In the genomic region with DNA sequence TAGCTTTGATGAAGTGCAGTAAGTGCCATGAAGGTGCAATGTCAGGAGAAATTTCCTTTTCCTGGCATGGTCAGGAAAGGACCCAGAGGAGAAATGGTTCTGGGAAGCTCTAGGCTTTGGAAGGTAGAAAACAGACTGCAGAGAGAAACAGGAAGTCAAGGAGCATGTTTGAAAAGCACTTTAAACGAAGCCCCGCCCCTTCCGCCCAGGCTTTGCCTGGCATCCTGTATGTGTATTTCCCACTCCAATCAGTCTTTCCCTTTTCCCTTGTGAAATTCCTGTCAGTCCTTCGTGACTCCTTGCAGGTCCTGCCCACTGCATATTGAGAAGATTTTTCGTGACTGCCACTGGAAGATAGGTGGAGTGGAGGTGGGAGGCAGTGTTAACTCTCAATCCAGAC, we compare ENCODE assay signal across 1 cellular context.
TF ChIP-seq lines count a peak whose summit lies in the region.

No MANE protein-coding gene starts in this region.

TF ChIP-seq in GM23338, 12 proteins besides CTCF, POLR2A, EP300 and RAD21 (continued from another document):
- TF ChIP-seq, protein P1, sequence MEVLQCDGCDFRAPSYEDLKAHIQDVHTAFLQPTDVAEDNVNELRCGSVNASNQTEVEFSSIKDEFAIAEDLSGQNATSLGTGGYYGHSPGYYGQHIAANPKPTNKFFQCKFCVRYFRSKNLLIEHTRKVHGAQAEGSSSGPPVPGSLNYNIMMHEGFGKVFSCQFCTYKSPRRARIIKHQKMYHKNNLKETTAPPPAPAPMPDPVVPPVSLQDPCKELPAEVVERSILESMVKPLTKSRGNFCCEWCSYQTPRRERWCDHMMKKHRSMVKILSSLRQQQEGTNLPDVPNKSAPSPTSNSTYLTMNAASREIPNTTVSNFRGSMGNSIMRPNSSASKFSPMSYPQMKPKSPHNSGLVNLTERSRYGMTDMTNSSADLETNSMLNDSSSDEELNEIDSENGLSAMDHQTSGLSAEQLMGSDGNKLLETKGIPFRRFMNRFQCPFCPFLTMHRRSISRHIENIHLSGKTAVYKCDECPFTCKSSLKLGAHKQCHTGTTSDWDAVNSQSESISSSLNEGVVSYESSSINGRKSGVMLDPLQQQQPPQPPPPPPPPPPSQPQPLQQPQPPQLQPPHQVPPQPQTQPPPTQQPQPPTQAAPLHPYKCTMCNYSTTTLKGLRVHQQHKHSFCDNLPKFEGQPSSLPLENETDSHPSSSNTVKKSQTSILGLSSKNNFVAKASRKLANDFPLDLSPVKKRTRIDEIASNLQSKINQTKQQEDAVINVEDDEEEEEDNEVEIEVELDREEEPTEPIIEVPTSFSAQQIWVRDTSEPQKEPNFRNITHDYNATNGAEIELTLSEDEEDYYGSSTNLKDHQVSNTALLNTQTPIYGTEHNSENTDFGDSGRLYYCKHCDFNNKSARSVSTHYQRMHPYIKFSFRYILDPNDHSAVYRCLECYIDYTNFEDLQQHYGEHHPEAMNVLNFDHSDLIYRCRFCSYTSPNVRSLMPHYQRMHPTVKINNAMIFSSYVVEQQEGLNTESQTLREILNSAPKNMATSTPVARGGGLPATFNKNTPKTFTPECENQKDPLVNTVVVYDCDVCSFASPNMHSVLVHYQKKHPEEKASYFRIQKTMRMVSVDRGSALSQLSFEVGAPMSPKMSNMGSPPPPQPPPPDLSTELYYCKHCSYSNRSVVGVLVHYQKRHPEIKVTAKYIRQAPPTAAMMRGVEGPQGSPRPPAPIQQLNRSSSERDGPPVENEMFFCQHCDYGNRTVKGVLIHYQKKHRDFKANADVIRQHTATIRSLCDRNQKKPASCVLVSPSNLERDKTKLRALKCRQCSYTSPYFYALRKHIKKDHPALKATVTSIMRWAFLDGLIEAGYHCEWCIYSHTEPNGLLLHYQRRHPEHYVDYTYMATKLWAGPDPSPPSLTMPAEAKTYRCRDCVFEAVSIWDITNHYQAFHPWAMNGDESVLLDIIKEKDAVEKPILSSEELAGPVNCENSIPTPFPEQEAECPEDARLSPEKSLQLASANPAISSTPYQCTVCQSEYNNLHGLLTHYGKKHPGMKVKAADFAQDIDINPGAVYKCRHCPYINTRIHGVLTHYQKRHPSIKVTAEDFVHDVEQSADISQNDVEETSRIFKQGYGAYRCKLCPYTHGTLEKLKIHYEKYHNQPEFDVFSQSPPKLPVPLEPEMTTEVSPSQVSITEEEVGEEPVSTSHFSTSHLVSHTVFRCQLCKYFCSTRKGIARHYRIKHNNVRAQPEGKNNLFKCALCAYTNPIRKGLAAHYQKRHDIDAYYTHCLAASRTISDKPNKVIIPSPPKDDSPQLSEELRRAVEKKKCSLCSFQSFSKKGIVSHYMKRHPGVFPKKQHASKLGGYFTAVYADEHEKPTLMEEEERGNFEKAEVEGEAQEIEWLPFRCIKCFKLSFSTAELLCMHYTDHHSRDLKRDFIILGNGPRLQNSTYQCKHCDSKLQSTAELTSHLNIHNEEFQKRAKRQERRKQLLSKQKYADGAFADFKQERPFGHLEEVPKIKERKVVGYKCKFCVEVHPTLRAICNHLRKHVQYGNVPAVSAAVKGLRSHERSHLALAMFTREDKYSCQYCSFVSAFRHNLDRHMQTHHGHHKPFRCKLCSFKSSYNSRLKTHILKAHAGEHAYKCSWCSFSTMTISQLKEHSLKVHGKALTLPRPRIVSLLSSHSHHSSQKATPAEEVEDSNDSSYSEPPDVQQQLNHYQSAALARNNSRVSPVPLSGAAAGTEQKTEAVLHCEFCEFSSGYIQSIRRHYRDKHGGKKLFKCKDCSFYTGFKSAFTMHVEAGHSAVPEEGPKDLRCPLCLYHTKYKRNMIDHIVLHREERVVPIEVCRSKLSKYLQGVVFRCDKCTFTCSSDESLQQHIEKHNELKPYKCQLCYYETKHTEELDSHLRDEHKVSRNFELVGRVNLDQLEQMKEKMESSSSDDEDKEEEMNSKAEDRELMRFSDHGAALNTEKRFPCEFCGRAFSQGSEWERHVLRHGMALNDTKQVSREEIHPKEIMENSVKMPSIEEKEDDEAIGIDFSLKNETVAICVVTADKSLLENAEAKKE (CRISPR knock-in tag; IDR thresholded peaks at IDR 0.05) = no peak
- TF ChIP-seq, protein P2, sequence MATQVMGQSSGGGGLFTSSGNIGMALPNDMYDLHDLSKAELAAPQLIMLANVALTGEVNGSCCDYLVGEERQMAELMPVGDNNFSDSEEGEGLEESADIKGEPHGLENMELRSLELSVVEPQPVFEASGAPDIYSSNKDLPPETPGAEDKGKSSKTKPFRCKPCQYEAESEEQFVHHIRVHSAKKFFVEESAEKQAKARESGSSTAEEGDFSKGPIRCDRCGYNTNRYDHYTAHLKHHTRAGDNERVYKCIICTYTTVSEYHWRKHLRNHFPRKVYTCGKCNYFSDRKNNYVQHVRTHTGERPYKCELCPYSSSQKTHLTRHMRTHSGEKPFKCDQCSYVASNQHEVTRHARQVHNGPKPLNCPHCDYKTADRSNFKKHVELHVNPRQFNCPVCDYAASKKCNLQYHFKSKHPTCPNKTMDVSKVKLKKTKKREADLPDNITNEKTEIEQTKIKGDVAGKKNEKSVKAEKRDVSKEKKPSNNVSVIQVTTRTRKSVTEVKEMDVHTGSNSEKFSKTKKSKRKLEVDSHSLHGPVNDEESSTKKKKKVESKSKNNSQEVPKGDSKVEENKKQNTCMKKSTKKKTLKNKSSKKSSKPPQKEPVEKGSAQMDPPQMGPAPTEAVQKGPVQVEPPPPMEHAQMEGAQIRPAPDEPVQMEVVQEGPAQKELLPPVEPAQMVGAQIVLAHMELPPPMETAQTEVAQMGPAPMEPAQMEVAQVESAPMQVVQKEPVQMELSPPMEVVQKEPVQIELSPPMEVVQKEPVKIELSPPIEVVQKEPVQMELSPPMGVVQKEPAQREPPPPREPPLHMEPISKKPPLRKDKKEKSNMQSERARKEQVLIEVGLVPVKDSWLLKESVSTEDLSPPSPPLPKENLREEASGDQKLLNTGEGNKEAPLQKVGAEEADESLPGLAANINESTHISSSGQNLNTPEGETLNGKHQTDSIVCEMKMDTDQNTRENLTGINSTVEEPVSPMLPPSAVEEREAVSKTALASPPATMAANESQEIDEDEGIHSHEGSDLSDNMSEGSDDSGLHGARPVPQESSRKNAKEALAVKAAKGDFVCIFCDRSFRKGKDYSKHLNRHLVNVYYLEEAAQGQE (IDR thresholded peaks at IDR 0.05; ENCODE audit: unreplicated experiment) = no peak
TF ChIP-seq in GM23338: peak in this region for 0.
